17 cellular contexts compared by ENCODE assay signal in genomic region chr7:57425969-57426628, GRCh38. TPM values are rescaled to one million over a fixed set of nuclear protein-coding genes. Genes with fewer than 3 reads are reported as not detected.
A peak's percentile ranks its signal among the peaks of the same experiment; 100 is the strongest.
DNase-seq lines count a peak whose midpoint lies in the region; ATAC-seq, FAIRE-seq and TF ChIP-seq lines count a peak whose summit lies in the region.
"Had no signal": no experiment of that assay in that cellular context is flagged by ENCODE, and none has a peak within 500 bp of the region (broad histone marks: within the 10 kb centered on the region; RNA-seq: fewer than 3 reads in every experiment).

No MANE protein-coding gene starts in this region.

- no peak overlapping the region for H3K23ac ChIP-seq in trophoblast cell (ENCODE audit: low read length)

- WGBS in trophoblast cell (ENCODE audit: extremely low coverage, insufficient coverage, insufficient read length): no CpG with 5 or more reads among the region's 29 CpGs

- no peaks in the 10 kb centered on the region for H3K36me3 Mint-ChIP-seq in CD8-positive, alpha-beta T cell

- H3K18ac ChIP-seq in trophoblast cell (ENCODE audit: low read length): no peak overlapping the region

- TF ChIP-seq CTCF in CD8-positive, alpha-beta T cell (IDR thresholded peaks at IDR 0.05): peak; percentile 22
- TF ChIP-seq CTCF in HCT116 (IDR thresholded peaks at IDR 0.05 in 2 of 3, conservative IDR thresholded peaks at IDR 0.05 in 1 of 3; ENCODE audit: borderline replicate concordance in 1 of 3, insufficient read depth in 1 of 3, low read depth in 2 of 3, low read length in 2 of 3) (peak in 2 of 3 experiments; percentile 32 to 38; a peak in 4 of 6 replicates), bronchial epithelial cell (IDR thresholded peaks at IDR 0.05; ENCODE audit: insufficient read depth, low read length, severe bottlenecking) (peak; percentile 7)

- no peak for TF ChIP-seq RAD21 in HCT116 (IDR thresholded peaks at IDR 0.05; ENCODE audit: low read depth)

- no peaks in the 10 kb centered on the region for H3K27me3 ChIP-seq in CD8-positive, alpha-beta T cell (ENCODE audit: insufficient read depth, low read length)
- no peaks in the 10 kb centered on the region for H3K27me3 ChIP-seq in HCT116 (ENCODE audit: insufficient read depth, low read length)
- no peaks in the 10 kb centered on the region for H3K27me3 ChIP-seq in bronchial epithelial cell (ENCODE audit: control insufficient read depth, insufficient read depth, low read length)
- no peaks in the 10 kb centered on the region for H3K27me3 ChIP-seq in trophoblast cell (ENCODE audit: insufficient read depth, low read length)
- H3K27me3 ChIP-seq: Peyer's patch had no signal

- no TSS peak for BruUV-seq in HCT116 (replicated peaks; lab: Mats Ljungman, UMichigan)

- H2AFZ ChIP-seq in HCT116 (ENCODE audit: low read depth, low read length, poor library complexity, severe bottlenecking): no peak overlapping the region
- H2AFZ ChIP-seq in trophoblast cell (ENCODE audit: insufficient read depth, low read length, poor library complexity): no peak overlapping the region

- H3K4me2 ChIP-seq in HCT116 (ENCODE audit: low read length) (no peak overlapping the region), trophoblast cell (ENCODE audit: low read length) (no peak overlapping the region)

- no peak overlapping the region for H3K27ac ChIP-seq in CD8-positive, alpha-beta T cell (ENCODE audit: low read depth, low read length)
- H3K27ac ChIP-seq in HCT116 (ENCODE audit: low read depth, low read length): no peak overlapping the region
- no peak overlapping the region for H3K27ac ChIP-seq in trophoblast cell (ENCODE audit: low read depth, low read length)
- H3K27ac ChIP-seq: Peyer's patch, stomach had no signal

- H3K9ac ChIP-seq in HCT116 (ENCODE audit: low read length) (no peak overlapping the region), trophoblast cell (ENCODE audit: low read length) (no peak overlapping the region)

- no peak for ATAC-seq in CD8-positive, alpha-beta T cell
- no peak for ATAC-seq in HCT116
- no peak for ATAC-seq in GM19023 (IDR thresholded peaks at IDR 0.05; ENCODE audit: unreplicated experiment)
- ATAC-seq in HG02610 (IDR thresholded peaks at IDR 0.05; ENCODE audit: unreplicated experiment): no peak
- ATAC-seq in GM21529 (IDR thresholded peaks at IDR 0.05; ENCODE audit: unreplicated experiment): no peak

- RAD21 ChIA-PET in HCT116 (lab: Charles Lee; ENCODE audit: low non-redundant PET in 1 of 2, low total read pairs in 2 of 2, uncharacterized antibody in 2 of 2, unreplicated experiment in 2 of 2): no interaction called here

- no peak overlapping the region for H2BK120ac ChIP-seq in trophoblast cell (ENCODE audit: insufficient read depth, low read length, poor library complexity)

- H4K20me1 ChIP-seq in HCT116 (ENCODE audit: insufficient read depth): no peaks in the 10 kb centered on the region

- no peaks in the 10 kb centered on the region for H3K27me3 Mint-ChIP-seq in CD8-positive, alpha-beta T cell (ENCODE audit: low read depth)
- H3K27me3 Mint-ChIP-seq: naive B cell had no signal

- peaks cover 15% of the 10 kb centered on the region for H3K9me3 Mint-ChIP-seq in CD8-positive, alpha-beta T cell

- TF ChIP-seq POLR2A in HCT116 (IDR thresholded peaks at IDR 0.05; ENCODE audit: borderline replicate concordance, extremely low read depth, insufficient read depth, insufficient read length): no peak

- no peak overlapping the region for H3K14ac ChIP-seq in trophoblast cell (ENCODE audit: low read length)

- CTCF ChIA-PET in CD8-positive, alpha-beta T cell (lab: Charles Lee): no interaction called here
- CTCF ChIA-PET in HCT116 (lab: Charles Lee): no interaction called here

- H4K91ac ChIP-seq in trophoblast cell (ENCODE audit: low read depth, low read length): no peak overlapping the region

- no peak overlapping the region for H4K12ac ChIP-seq in trophoblast cell (ENCODE audit: low read depth, low read length)

- H3K4ac ChIP-seq in trophoblast cell (ENCODE audit: low read depth, low read length): no peak overlapping the region

- H3K4me1 Mint-ChIP-seq in CD8-positive, alpha-beta T cell (ENCODE audit: low read depth): no peaks in the 10 kb centered on the region
- H3K4me1 Mint-ChIP-seq: naive B cell had no signal

- H3K9me3 ChIP-seq in CD8-positive, alpha-beta T cell (ENCODE audit: low read length): no peaks in the 10 kb centered on the region
- H3K9me3 ChIP-seq in HCT116 (ENCODE audit: control insufficient read depth in 1 of 2, insufficient read depth in 1 of 2, low read depth in 1 of 2, low read length in 2 of 2) (peaks cover 4 to 7% of the 10 kb centered on the region in 2 experiments; a peak in 2 of 4 replicates), trophoblast cell (ENCODE audit: insufficient read depth, low read depth, low read length) (peaks cover 50% of the 10 kb centered on the region)

- POLR2A ChIA-PET in CD8-positive, alpha-beta T cell (lab: Charles Lee): no interaction called here
- POLR2A ChIA-PET in HCT116 (lab: Charles Lee): no interaction called here

- H2BK12ac ChIP-seq in trophoblast cell (ENCODE audit: low read length): no peak overlapping the region

- no peak overlapping the region for H2AK5ac ChIP-seq in trophoblast cell (ENCODE audit: low read length)

- H3K9me2 ChIP-seq in HCT116 (ENCODE audit: insufficient read depth): no peaks in the 10 kb centered on the region

- no peak overlapping the region for H4K8ac ChIP-seq in trophoblast cell (ENCODE audit: low read depth, low read length)

- no peak overlapping the region for H3K27ac Mint-ChIP-seq in CD8-positive, alpha-beta T cell
- H3K27ac Mint-ChIP-seq: activated T-helper 1 cell treated with anti-CD3 and anti-CD28 coated beads, Interleukin-12 subunit alpha, Interleukin-12 subunit beta, Interleukin-2, Interleukin-4 antibody, amounts not matched to agents 30 ng/mL and 10 ng/mL and 1 ng/mL, durations not matched to agents 14 hours and 24 hours and 36 hours had no signal

- no peaks in the 10 kb centered on the region for H3K79me1 ChIP-seq in trophoblast cell (ENCODE audit: low read length)

- H2BK5ac ChIP-seq in trophoblast cell (ENCODE audit: low read depth, low read length, poor library complexity): no peak overlapping the region

- H3K36me3 ChIP-seq in CD8-positive, alpha-beta T cell (ENCODE audit: insufficient read depth, low read length): no peaks in the 10 kb centered on the region
- no peaks in the 10 kb centered on the region for H3K36me3 ChIP-seq in HCT116 (ENCODE audit: control insufficient read depth in 1 of 2, insufficient read depth in 2 of 2, low read length in 2 of 2)
- H3K36me3 ChIP-seq in bronchial epithelial cell (ENCODE audit: control insufficient read depth, insufficient read depth, low read length): no peaks in the 10 kb centered on the region
- H3K36me3 ChIP-seq in trophoblast cell (ENCODE audit: control insufficient read depth in 1 of 2, insufficient read depth in 2 of 2, low read length in 2 of 2): no peaks in the 10 kb centered on the region
- H3K36me3 ChIP-seq: Peyer's patch, stomach had no signal

- H3K4me3 Mint-ChIP-seq in CD8-positive, alpha-beta T cell: no peak overlapping the region
- H3K4me3 Mint-ChIP-seq: activated T-helper 1 cell treated with anti-CD3 and anti-CD28 coated beads, Interleukin-12 subunit alpha, Interleukin-12 subunit beta, Interleukin-2, Interleukin-4 antibody, amounts not matched to agents 30 ng/mL and 10 ng/mL and 1 ng/mL, durations not matched to agents 14 hours and 24 hours and 36 hours; naive B cell had no signal

- intact Hi-C loops in CD8-positive, alpha-beta T cell (cut with DNase I, micrococcal nuclease): no loop called here
- intact Hi-C loops in HCT116 (cut with micrococcal nuclease): no loop called here

- no peaks in the 10 kb centered on the region for H3K79me2 ChIP-seq in HCT116 (ENCODE audit: insufficient read depth, low read length)
- no peaks in the 10 kb centered on the region for H3K79me2 ChIP-seq in trophoblast cell (ENCODE audit: control insufficient read depth, insufficient read depth, low read length, poor library complexity)

- no peak for FAIRE-seq in bronchial epithelial cell (lab: Jason Lieb, UNC)

- no peak for DNase-seq in CD8-positive, alpha-beta T cell
- DNase-seq in HCT116 (ENCODE audit: low read depth, low spot score) (no peak), bronchial epithelial cell (ENCODE audit: low read depth) (no peak), trophoblast cell (peak in 1 of 2 donors; percentile 3), NCI-H748 (lab: John Stamatoyannopoulos, UW; ENCODE audit: unreplicated experiment) (no peak)
- DNase-seq: activated CD4-positive, alpha-beta T cell treated with anti-CD3 and anti-CD28 coated beads for 4 hours; effector CD4-positive, alpha-beta T cell; GF-D8; naive B cell; NCI-H1105 treated with DMSO at 0.1 percent for 48 hours; NCI-H345; Peyer's patch; stomach had no signal

- no peak overlapping the region for H3K4me3 ChIP-seq in CD8-positive, alpha-beta T cell (ENCODE audit: low read depth, low read length)
- no peak overlapping the region for H3K4me3 ChIP-seq in HCT116 (replicated peaks in 1 of 2; ENCODE audit: low read depth in 1 of 2, low read length in 2 of 2)
- H3K4me3 ChIP-seq in bronchial epithelial cell (ENCODE audit: low read depth, low read length): no peak overlapping the region
- peak overlapping the region; percentile 34 for H3K4me3 ChIP-seq in trophoblast cell (ENCODE audit: low read depth, low read length)
- H3K4me3 ChIP-seq: Peyer's patch, stomach had no signal

- no peaks in the 10 kb centered on the region for H3K4me1 ChIP-seq in CD8-positive, alpha-beta T cell (ENCODE audit: insufficient read depth, low read length)
- H3K4me1 ChIP-seq in HCT116 (ENCODE audit: control insufficient read depth in 1 of 2, insufficient read depth in 2 of 2, low read length in 2 of 2) (no peaks in the 10 kb centered on the region), trophoblast cell (ENCODE audit: control insufficient read depth in 1 of 2, insufficient read depth in 2 of 2, low read length in 2 of 2) (no peaks in the 10 kb centered on the region)
- H3K4me1 ChIP-seq: Peyer's patch, stomach had no signal

TF ChIP-seq in HCT116, 20 proteins besides CTCF, POLR2A, EP300 and RAD21 (continues in another document):
- TF ChIP-seq TCF7L2 (IDR thresholded peaks at IDR 0.05; ENCODE audit: borderline replicate concordance, extremely low read depth, insufficient read depth, insufficient read length) (no peak), CEBPB (IDR thresholded peaks at IDR 0.05; ENCODE audit: low read depth) (no peak), ZFX (IDR thresholded peaks at IDR 0.05) (no peak), POLR2AphosphoS5 (IDR thresholded peaks at IDR 0.05; ENCODE audit: low read depth, low read length) (no peak), CBX3 (IDR thresholded peaks at IDR 0.05; ENCODE audit: low read depth) (no peak), ZNF274 (IDR thresholded peaks at IDR 0.05; ENCODE audit: low read depth, low read length) (no peak), JUND (IDR thresholded peaks at IDR 0.05) (no peak)

RNA-seq across cellular contexts. Expression of gene ZNF716, which starts 23.9 kb away (rescaled TPM):
- not detected for total RNA-seq in CD8-positive, alpha-beta T cell
- total RNA-seq in HCT116 (2021; ENCODE audit: unreplicated experiment) (not detected), bronchial epithelial cell (not detected in 2 replicates)
- not detected in 2 replicates for polyA plus RNA-seq in HCT116 (2012)
- polyA plus RNA-seq in trophoblast cell (2013): not detected in 2 replicates
- total RNA-seq: activated T-helper 1 cell treated with anti-CD3 and anti-CD28 coated beads, Interleukin-12 subunit alpha, Interleukin-12 subunit beta, Interleukin-2, Interleukin-4 antibody, amounts not matched to agents 30 ng/mL and 10 ng/mL and 1 ng/mL, durations not matched to agents 14 hours and 24 hours and 36 hours; Peyer's patch had no signal
- polyA plus RNA-seq: stomach had no signal
